22 cellular contexts compared by ENCODE assay signal in the genomic region with DNA sequence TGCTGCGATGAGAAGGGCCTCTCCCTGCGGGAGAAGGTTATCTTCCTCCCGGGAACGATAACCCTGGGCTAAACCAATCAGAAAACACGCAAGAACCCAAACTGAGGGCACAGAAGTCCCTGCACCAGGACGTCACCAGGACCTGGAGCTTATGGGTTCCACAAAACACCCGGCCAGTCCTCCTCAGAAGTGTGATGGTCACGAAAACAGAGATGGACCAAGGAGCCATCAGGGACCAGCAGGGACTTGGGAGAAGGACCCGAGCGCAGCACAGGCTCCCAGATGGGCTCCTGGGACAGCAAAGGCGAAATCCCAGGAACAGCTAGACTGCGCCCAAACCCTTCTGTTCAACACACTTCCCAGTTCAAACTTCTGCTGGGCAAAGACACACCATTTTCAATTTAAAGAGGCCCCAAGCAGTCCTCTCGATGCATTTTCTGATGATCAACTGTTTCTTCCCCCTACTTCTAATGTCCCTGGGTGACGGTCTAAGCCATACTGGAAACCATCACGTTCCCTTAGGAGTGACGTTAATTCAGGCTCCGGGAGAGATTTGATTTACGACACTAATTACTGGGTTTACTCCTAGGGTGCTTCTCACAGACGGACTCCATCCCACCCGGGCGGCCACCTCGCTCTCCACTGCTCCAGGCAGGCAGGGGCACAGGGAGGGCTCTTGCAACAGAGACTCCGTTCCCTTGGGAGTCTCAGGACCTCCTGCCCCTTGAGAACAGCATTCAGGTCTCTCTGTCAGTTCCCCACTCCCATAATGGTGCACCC. TPM values are rescaled to one million over a fixed set of nuclear protein-coding genes. Genes with fewer than 3 reads are reported as not detected.
DNase-seq lines count a peak whose midpoint lies in the region; ATAC-seq, FAIRE-seq and TF ChIP-seq lines count a peak whose summit lies in the region.
"Had no signal": no experiment of that assay in that cellular context is flagged by ENCODE, and none has a peak within 500 bp of the region (broad histone marks: within the 10 kb centered on the region; RNA-seq: fewer than 3 reads in every experiment).

No MANE protein-coding gene starts in this region.

- DNase-seq in D721Med (ENCODE audit: insufficient read length, low spot score): no peak
- DNase-seq in coronary artery (ENCODE audit: low spot score): peak; percentile 36
- DNase-seq in H4 (ENCODE audit: low spot score): no peak
- no peak for DNase-seq in DMS114 treated with DMSO at 0.1 percent for 48 hours (lab: John Stamatoyannopoulos, UW; ENCODE audit: unreplicated experiment)
- DNase-seq in SIG-M5 (lab: John Stamatoyannopoulos, UW): no peak
- DNase-seq: activated B cell treated with CpG ODN at 0.5 μM for 24 hours; activated naive CD4-positive, alpha-beta T cell treated with anti-CD3 and anti-CD28 coated beads, Interleukin-2, amount 50 U/mL, for 16 hours; dermis blood vessel endothelial cell; erythroblast; mucosa of descending colon; NCI-H2081; NCI-H526 treated with DMSO at 0.1 percent for 48 hours; pancreas; stimulated activated CD4-positive, alpha-beta T cell treated with anti-CD3 and anti-CD28 coated beads, Interleukin-4, amount 100 ng/mL, for 1 hour had no signal

- H3K27me3 ChIP-seq in BLaER1 treated with 17β-estradiol and CSF1 and Interleukin-3, amounts not matched to agents 10 nM and 100 nM: no peaks in the 10 kb centered on the region
- H3K27me3 ChIP-seq: gastroesophageal sphincter, left lung, pancreas, testis had no signal

- H3K27ac ChIP-seq in BLaER1 treated with 17β-estradiol and CSF1 and Interleukin-3, amounts not matched to agents 10 nM and 100 nM: peak overlapping the region in 9 of 11 experiments; percentile 86 to 93 (median 89); a peak in 18 of 22 replicates
- H3K27ac ChIP-seq in coronary artery: no peak overlapping the region
- H3K27ac ChIP-seq: gastroesophageal sphincter, pancreas had no signal

- peak overlapping the region in 9 of 11 experiments; percentile 70 to 80 (median 76); a peak in 12 of 22 replicates for H3K9ac ChIP-seq in BLaER1 treated with 17β-estradiol and CSF1 and Interleukin-3, amounts not matched to agents 10 nM and 100 nM

- peak overlapping the region; percentile 54 to 72 (median 58) for H3K27ac Mint-ChIP-seq in nephron
- H3K27ac Mint-ChIP-seq: activated B cell treated with CpG ODN at 0.5 μM for 24 hours had no signal

- peaks cover 0 to 97% (median 11%) of the 10 kb centered on the region in 11 experiments; a peak in 12 of 22 replicates for H4K20me1 ChIP-seq in BLaER1 treated with 17β-estradiol and CSF1 and Interleukin-3, amounts not matched to agents 10 nM and 100 nM

- no peak overlapping the region for H3K4me3 Mint-ChIP-seq in nephron
- H3K4me3 Mint-ChIP-seq: activated B cell treated with CpG ODN at 0.5 μM for 24 hours had no signal

- peaks cover 0 to 8% (median 0%) of the 10 kb centered on the region in 11 experiments; a peak in 1 of 22 replicates for H3K9me3 ChIP-seq in BLaER1 treated with 17β-estradiol and CSF1 and Interleukin-3, amounts not matched to agents 10 nM and 100 nM (replicated peaks in 1 of 11)
- H3K9me3 ChIP-seq: gastroesophageal sphincter, HAP-1, left lung, mucosa of descending colon, pancreas, testis had no signal

- TF ChIP-seq CTCF in D721Med (IDR thresholded peaks at IDR 0.05; ENCODE audit: insufficient read depth, missing control alignments) (no peak), coronary artery (IDR thresholded peaks at IDR 0.05) (no peak), nephron (IDR thresholded peaks at IDR 0.05; ENCODE audit: unreplicated experiment in 3 of 3) (no peak)

- peaks cover 34% of the 10 kb centered on the region for H3K36me3 Mint-ChIP-seq in nephron (ENCODE audit: low read depth)

- peak overlapping the region; percentile 77 to 95 (median 88); a peak in 21 of 22 replicates for H3K4me2 ChIP-seq in BLaER1 treated with 17β-estradiol and CSF1 and Interleukin-3, amounts not matched to agents 10 nM and 100 nM

- no peaks in the 10 kb centered on the region for H3K9me3 Mint-ChIP-seq in nephron
- H3K9me3 Mint-ChIP-seq: activated B cell treated with CpG ODN at 0.5 μM for 24 hours had no signal

- H3K27me3 Mint-ChIP-seq in nephron (ENCODE audit: low read depth): no peaks in the 10 kb centered on the region
- H3K27me3 Mint-ChIP-seq: activated B cell treated with CpG ODN at 0.5 μM for 24 hours had no signal

- H3K4me1 Mint-ChIP-seq in nephron: peaks cover 51% of the 10 kb centered on the region

- peaks cover 27 to 49% (median 45%) of the 10 kb centered on the region in 11 experiments for H3K36me3 ChIP-seq in BLaER1 treated with 17β-estradiol and CSF1 and Interleukin-3, amounts not matched to agents 10 nM and 100 nM
- H3K36me3 ChIP-seq: HAP-1, pancreas had no signal

- H3K4me3 ChIP-seq in BLaER1 treated with 17β-estradiol and CSF1 and Interleukin-3, amounts not matched to agents 10 nM and 100 nM: no peak overlapping the region
- H3K4me3 ChIP-seq in coronary artery: no peak overlapping the region
- H3K4me3 ChIP-seq: gastroesophageal sphincter, HAP-1, left lung, mucosa of descending colon, pancreas, testis had no signal

- ATAC-seq in GM18909 (IDR thresholded peaks at IDR 0.05; ENCODE audit: poor library complexity, unreplicated experiment): no peak
- ATAC-seq: left lung, pancreas had no signal

- peak; percentile 72 for FAIRE-seq in D721Med (lab: Jason Lieb, UNC)
- FAIRE-seq: G401.6, pancreas had no signal

- H3K4me1 ChIP-seq in BLaER1 treated with 17β-estradiol and CSF1 and Interleukin-3, amounts not matched to agents 10 nM and 100 nM: peaks cover 51 to 96% (median 68%) of the 10 kb centered on the region in 10 experiments
- H3K4me1 ChIP-seq: HAP-1 had no signal

RNA-seq across cellular contexts. Expression of a gene that starts 29.2 kb away (rescaled TPM):
- 7.0 and 7.4 TPM in 2 replicates for total RNA-seq in H4 (2014; rRNA removed; shearing (Covaris generic))

Comparison
In these comparisons a context has a peak if more than half of its experiments do, and no peak if none do; other contexts are left out.
1. H3K27ac ChIP-seq: peak in BLaER1 treated with 17β-estradiol and CSF1 and Interleukin-3, amounts not matched to agents 10 nM and 100 nM (9 of 11); none in coronary artery (0 of 2).